ENCODE assay signal across 8 cellular contexts in the genomic region with DNA sequence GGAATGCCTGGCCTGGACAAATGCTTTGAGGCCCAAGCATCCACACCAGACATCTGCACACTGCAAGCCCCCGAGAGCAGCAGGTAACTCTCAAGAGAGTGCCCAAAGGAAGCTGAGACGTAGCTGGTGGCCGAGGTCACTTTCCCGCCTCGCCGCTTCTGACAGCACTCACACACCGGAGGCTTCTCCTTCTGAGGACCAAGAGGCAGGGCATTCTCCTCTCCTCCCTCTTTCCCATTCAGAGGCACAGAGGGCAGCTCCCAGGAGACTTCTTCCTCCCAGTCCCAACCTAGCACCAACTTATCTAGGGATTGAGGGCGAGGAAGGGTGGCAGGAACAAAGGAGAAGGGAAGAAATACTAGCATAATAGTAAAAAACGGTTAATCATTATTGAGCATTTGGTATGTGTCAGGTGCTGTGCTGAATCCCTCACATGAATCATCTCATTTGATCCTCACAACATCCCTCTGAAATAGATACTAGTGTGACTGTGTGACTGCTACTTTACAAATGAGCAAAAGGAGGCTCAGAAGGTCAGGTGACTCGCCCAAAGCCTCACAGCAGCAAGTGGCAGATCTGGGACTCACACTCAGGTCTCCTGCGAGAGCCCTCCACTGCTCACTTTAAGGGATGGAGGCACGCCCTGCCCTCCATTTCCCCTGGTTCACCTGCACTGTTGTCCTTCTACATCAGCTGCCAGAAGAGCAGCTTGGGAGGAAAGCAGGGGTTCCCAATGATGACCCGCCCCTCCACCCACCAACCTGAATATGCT. TPM values are rescaled to one million over a fixed set of nuclear protein-coding genes. Genes with fewer than 3 reads are reported as not detected.
DNase-seq lines count a peak whose midpoint lies in the region; ATAC-seq and TF ChIP-seq lines count a peak whose summit lies in the region.

No MANE protein-coding gene starts in this region.

- H3K4me1 ChIP-seq in DOHH2 (ENCODE audit: control insufficient read depth, low read length) = peaks cover 53% of the 10 kb centered on the region
- H3K4me1 ChIP-seq in Karpas-422 (ENCODE audit: low read length) = peaks cover 50% of the 10 kb centered on the region

- ATAC-seq in naive B cell (ENCODE audit: low read depth in 2 of 2) = peak; percentile 9 to 20
- ATAC-seq in HG03097 (IDR thresholded peaks at IDR 0.05; ENCODE audit: low FRiP score, unreplicated experiment) = no peak
- no peak for ATAC-seq in GM21515 (IDR thresholded peaks at IDR 0.05; ENCODE audit: unreplicated experiment)
- ATAC-seq in HG03025 (IDR thresholded peaks at IDR 0.05; ENCODE audit: low FRiP score, unreplicated experiment) = no peak
- ATAC-seq in HG02973 (IDR thresholded peaks at IDR 0.05; ENCODE audit: unreplicated experiment) = no peak

- H3K9me3 ChIP-seq in DOHH2 (ENCODE audit: control insufficient read depth, insufficient read depth, low read length) (no peaks in the 10 kb centered on the region), Karpas-422 (ENCODE audit: low read length) (no peaks in the 10 kb centered on the region)

- H4K20me1 ChIP-seq in DOHH2 (ENCODE audit: control insufficient read depth, insufficient read depth, low read depth, low read length) (0 out of 2 replicates have a peak, but pooled peaks cover 5% of the 10 kb centered on the region), Karpas-422 (ENCODE audit: insufficient read depth, low read depth, low read length) (no peaks in the 10 kb centered on the region)

- CTCF ChIA-PET in activated naive CD4-positive, alpha-beta T cell treated with anti-CD3 and anti-CD28 coated beads, Interleukin-2, amount 10 ng/mL, durations not matched to agents 7 days and 5 days (lab: Charles Lee) = interaction anchor here (0.6 to 14.9 kb wide), 8 partner anchors 8 to 429 kb away, joined by 3 to 482 read pairs (median 6); partner anchors contain the start of genes ABHD15 and MYO18A

- peak overlapping the region; percentile 93 for H3K27ac Mint-ChIP-seq in activated naive CD4-positive, alpha-beta T cell treated with anti-CD3 and anti-CD28 coated beads, Interleukin-2, amount 10 ng/mL, durations not matched to agents 7 days and 5 days
- H3K27ac Mint-ChIP-seq in naive B cell = peak overlapping the region; percentile 74 to 97 (median 94)

- DNase-seq in Karpas-422 (no peak), naive B cell (no peak)
- peak; percentile 72 for DNase-seq in activated naive CD4-positive, alpha-beta T cell treated with anti-CD3 and anti-CD28 coated beads, Interleukin-2, amount 10 ng/mL, durations not matched to agents 7 days and 5 days

- H3K9me3 Mint-ChIP-seq in activated naive CD4-positive, alpha-beta T cell treated with anti-CD3 and anti-CD28 coated beads, Interleukin-2, amount 10 ng/mL, durations not matched to agents 7 days and 5 days = no peaks in the 10 kb centered on the region
- no peaks in the 10 kb centered on the region for H3K9me3 Mint-ChIP-seq in naive B cell

- H3K27ac ChIP-seq in DOHH2 (ENCODE audit: low read depth, low read length) = peak overlapping the region; percentile 72
- no peak overlapping the region for H3K27ac ChIP-seq in Karpas-422 (ENCODE audit: low read length)

- no peak for TF ChIP-seq CTCF in DOHH2 (IDR thresholded peaks at IDR 0.05; ENCODE audit: low read depth, low read length, poor library complexity, severe bottlenecking)

- H3K79me2 ChIP-seq in DOHH2 (ENCODE audit: control insufficient read depth, low read length) = peaks cover 41% of the 10 kb centered on the region
- peaks cover 6% of the 10 kb centered on the region; the same call in 1 of the 2 replicates for H3K79me2 ChIP-seq in Karpas-422 (ENCODE audit: low read length)

- H3K9ac ChIP-seq in Karpas-422 (ENCODE audit: low read length) = peak overlapping the region; percentile 77

- H3K4me1 Mint-ChIP-seq in activated naive CD4-positive, alpha-beta T cell treated with anti-CD3 and anti-CD28 coated beads, Interleukin-2, amount 10 ng/mL, durations not matched to agents 7 days and 5 days = peaks cover 65% of the 10 kb centered on the region
- peaks cover 44 to 74% (median 54%) of the 10 kb centered on the region in 3 donors for H3K4me1 Mint-ChIP-seq in naive B cell

- H3K27me3 ChIP-seq in DOHH2 (ENCODE audit: control insufficient read depth, low read length) = no peaks in the 10 kb centered on the region
- H3K27me3 ChIP-seq in Karpas-422 (ENCODE audit: low read length) = no peaks in the 10 kb centered on the region

- H3K9me2 ChIP-seq in DOHH2 (replicated peaks; ENCODE audit: control insufficient read depth, low read length) (no peaks in the 10 kb centered on the region), Karpas-422 (replicated peaks; ENCODE audit: insufficient read depth, low read length) (no peaks in the 10 kb centered on the region)

- peaks cover 13% of the 10 kb centered on the region for H3F3A ChIP-seq in DOHH2 (ENCODE audit: control insufficient read depth, insufficient read depth)

- H3K4me3 ChIP-seq in DOHH2 (ENCODE audit: low read length) (peak overlapping the region; percentile 76), Karpas-422 (ENCODE audit: low read length) (peak overlapping the region; percentile 67)

- H2AFZ ChIP-seq in Karpas-422 (ENCODE audit: low read length) = no peak overlapping the region; the same call in 1 of the 2 replicates

- peaks cover 21% of the 10 kb centered on the region for H3K36me3 Mint-ChIP-seq in activated naive CD4-positive, alpha-beta T cell treated with anti-CD3 and anti-CD28 coated beads, Interleukin-2, amount 10 ng/mL, durations not matched to agents 7 days and 5 days
- no peaks in the 10 kb centered on the region for H3K36me3 Mint-ChIP-seq in naive B cell

- H3K4me3 Mint-ChIP-seq in activated naive CD4-positive, alpha-beta T cell treated with anti-CD3 and anti-CD28 coated beads, Interleukin-2, amount 10 ng/mL, durations not matched to agents 7 days and 5 days = peak overlapping the region; percentile 77
- peak overlapping the region; percentile 86 to 97 (median 95) for H3K4me3 Mint-ChIP-seq in naive B cell

- H3K4me2 ChIP-seq in DOHH2 (ENCODE audit: low read length) (peak overlapping the region; percentile 92), Karpas-422 (ENCODE audit: low read depth, low read length, poor library complexity, severe bottlenecking) (peak overlapping the region; percentile 68)

- H3K36me3 ChIP-seq in DOHH2 (ENCODE audit: control insufficient read depth, low read length) (peaks cover 25% of the 10 kb centered on the region), Karpas-422 (ENCODE audit: insufficient read depth, low read length) (no peaks in the 10 kb centered on the region)

- H3K27me3 Mint-ChIP-seq in activated naive CD4-positive, alpha-beta T cell treated with anti-CD3 and anti-CD28 coated beads, Interleukin-2, amount 10 ng/mL, durations not matched to agents 7 days and 5 days = no peaks in the 10 kb centered on the region
- no peaks in the 10 kb centered on the region for H3K27me3 Mint-ChIP-seq in naive B cell

RNA-seq across cellular contexts. Expression of gene MYO18A, which starts 41.8 kb away (rescaled TPM):
- total RNA-seq in Karpas-422 (2014; rRNA removed; shearing (Covaris generic); ENCODE audit: low replicate concordance) = 16.4 and 54.6 TPM in 2 replicates
- polyA plus RNA-seq in naive B cell (ENCODE audit: low read depth in 6 of 6) = 10 to 100 TPM in 5 of 6 donors, 1 to 10 TPM in 1; 5.1 to 51.6 (median 17.0) TPM

Comparison
In these comparisons a context has a peak if more than half of its experiments do, and no peak if none do; other contexts are left out.
1. ATAC-seq: peak in naive B cell (2 of 2); none in HG03097 (single experiment), GM21515 (single experiment), HG03025 (single experiment) and HG02973 (single experiment).